In the genomic region with DNA sequence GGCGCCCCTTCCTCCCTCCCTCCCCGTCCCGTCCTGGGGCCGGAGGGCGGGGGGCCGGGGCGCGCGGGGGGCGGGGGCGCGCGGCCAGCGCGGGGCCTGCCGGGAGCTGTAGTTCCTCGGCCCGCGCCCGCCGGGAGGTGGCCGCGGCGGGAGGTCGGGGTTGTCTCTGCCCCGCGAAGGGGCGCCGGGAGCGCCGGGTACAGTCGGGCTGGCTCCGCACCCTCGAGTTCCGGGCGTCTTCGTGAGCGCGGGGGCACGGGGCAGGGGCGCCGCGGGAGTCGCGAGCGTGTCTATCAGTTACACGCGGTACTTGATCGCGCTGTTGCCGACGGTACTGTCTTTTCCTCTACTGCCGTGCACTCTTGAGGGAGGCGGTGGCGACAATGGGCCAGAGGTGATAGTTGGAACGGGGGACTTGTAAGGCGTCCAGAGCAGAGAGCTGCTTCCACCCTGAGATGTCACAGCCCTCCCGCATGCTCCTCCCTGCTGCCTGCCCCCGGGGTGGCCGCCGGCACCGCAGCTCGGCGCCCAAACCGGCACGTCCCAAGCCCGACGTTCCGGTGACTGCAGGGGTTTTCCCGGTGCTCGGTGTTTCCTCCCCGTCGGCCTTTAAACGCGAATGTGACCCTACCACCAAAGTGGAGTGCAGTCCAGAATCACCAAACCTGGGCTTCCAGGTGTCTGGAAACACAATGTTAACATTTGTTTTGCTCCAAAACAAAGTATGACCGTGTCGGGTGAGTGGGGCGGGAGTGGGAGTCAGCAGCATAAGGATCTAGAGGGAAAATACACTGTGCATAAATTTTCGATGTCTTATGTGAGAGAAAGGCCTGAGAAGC, we compare ENCODE assay signal across 8 cellular contexts.
DNase-seq lines count a peak whose midpoint lies in the region; ATAC-seq lines count a peak whose summit lies in the region.

A gene (minus strand): TSS at position 48 of the 839 bp plus-strand sequence. CDS start 8,309 bp downstream, outside the sequence.

- DNase-seq in NCI-H2081 (lab: John Stamatoyannopoulos, UW) (peak; percentile 69 to 80), NCI-H2081 treated with DMSO at 0.1 percent for 48 hours (lab: John Stamatoyannopoulos, UW) (no peak), NCI-H1105 treated with DMSO at 0.1 percent for 48 hours (lab: John Stamatoyannopoulos, UW) (peak; percentile 50)
- DNase-seq in activated CD4-positive, CD25-positive, alpha-beta regulatory T cell treated with anti-CD3 and anti-CD28 coated beads, Interleukin-2, amount 50 U/mL, for 72 hours = peak; percentile 61
- peak; percentile 59 for DNase-seq in stimulated activated CD4-positive, alpha-beta T cell treated with anti-CD3 and anti-CD28 coated beads, Interleukin-2, amount 100 ng/mL, for 4 hours (ENCODE audit: low read depth)

- H3K27ac ChIP-seq in cingulate gyrus (ENCODE audit: low read depth, low read length) (peak within 1 kb of the TSS; percentile 39), layer of hippocampus (ENCODE audit: low read depth, low read length) (peak within 1 kb of the TSS; percentile 71)

- H3K27me3 ChIP-seq in layer of hippocampus (ENCODE audit: control insufficient read depth, insufficient read depth, low read length) = no peaks in the 10 kb centered on the region

- ATAC-seq in HG02642 (IDR thresholded peaks at IDR 0.05; ENCODE audit: poor library complexity, unreplicated experiment) = peak; percentile 87
